26 cellular contexts compared by ENCODE assay signal in the genomic region with DNA sequence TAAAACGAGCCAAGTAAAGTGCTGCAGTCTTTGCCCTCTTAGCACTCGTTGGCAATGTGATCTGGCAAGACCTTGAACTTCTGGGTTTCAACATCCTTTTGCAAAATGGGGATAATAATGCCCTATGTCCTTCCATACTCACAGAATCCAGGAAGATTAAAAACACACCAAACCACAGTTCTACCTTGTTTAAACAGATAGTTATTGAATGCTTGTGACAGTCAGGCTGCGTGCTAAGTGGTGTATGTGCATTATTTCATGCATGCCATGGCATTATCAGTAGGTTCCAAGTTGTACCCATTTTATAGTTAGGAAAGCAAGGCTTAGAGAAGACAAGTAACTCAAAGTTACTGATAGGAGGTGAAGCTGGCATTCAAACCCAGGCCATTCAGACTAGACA.
"Had no signal": no experiment of that assay in that cellular context is flagged by ENCODE, and none has a peak within 500 bp of the region (broad histone marks: within the 10 kb centered on the region; RNA-seq: fewer than 3 reads in every experiment).

No MANE protein-coding gene starts in this region.

- DNase-seq: dermis blood vessel endothelial cell; dorsolateral prefrontal cortex; effector CD8-positive, alpha-beta T cell; effector memory CD8-positive, alpha-beta T cell; endodermal cell; erythroblast; esophagus squamous epithelium; foreskin fibroblast; foreskin melanocyte; gastrocnemius medialis; glutamatergic neuron; head of caudate nucleus; heart right ventricle; hippocampal formation; left cardiac atrium; left ventricle myocardium inferior; lower lobe of right lung; mesenchymal stem cell; naive thymus-derived CD4-positive, alpha-beta T cell had no signal

- H3K4me3 ChIP-seq: coronary artery, dorsolateral prefrontal cortex, esophagus squamous epithelium, gastrocnemius medialis, heart right ventricle, left ventricle myocardium inferior, lower lobe of right lung had no signal

- H3K27ac ChIP-seq: coronary artery, dorsolateral prefrontal cortex, epithelial cell of prostate, esophagus squamous epithelium, gastrocnemius medialis, heart right ventricle, left ventricle myocardium inferior, lower lobe of right lung had no signal

- ATAC-seq: effector memory CD8-positive, alpha-beta T cell; esophagus mucosa; gastrocnemius medialis; heart right ventricle; left cardiac atrium; lower lobe of right lung; naive thymus-derived CD4-positive, alpha-beta T cell had no signal

- H3K27me3 ChIP-seq: esophagus squamous epithelium, gastrocnemius medialis had no signal

- H3K36me3 ChIP-seq: esophagus squamous epithelium, gastrocnemius medialis, heart right ventricle, left ventricle myocardium inferior, lower lobe of right lung had no signal

- FAIRE-seq: colon, endometrium, islet of Langerhans, keratinocyte had no signal

- H3K4me1 ChIP-seq: esophagus squamous epithelium, gastrocnemius medialis, heart right ventricle, left ventricle myocardium inferior, lower lobe of right lung had no signal

- H3K9me3 ChIP-seq: esophagus squamous epithelium, gastrocnemius medialis, heart right ventricle, left ventricle myocardium inferior, lower lobe of right lung had no signal
